In genomic region chr17:45271603-45272002, GRCh38 we compare ENCODE assay signal across 19 cellular contexts. TPM values are rescaled to one million over a fixed set of nuclear protein-coding genes. Genes with fewer than 3 reads are reported as not detected.
"Had no signal": no experiment of that assay in that cellular context is flagged by ENCODE, and none has a peak within 500 bp of the region (broad histone marks: within the 10 kb centered on the region; RNA-seq: fewer than 3 reads in every experiment).

No MANE protein-coding gene starts in this region.

- ATAC-seq: esophagus mucosa, left lobe of liver had no signal

- H3K27ac Mint-ChIP-seq: memory B cell, mesothelial cell of epicardium had no signal

- H3K9me3 Mint-ChIP-seq: memory B cell, mesothelial cell of epicardium had no signal

- H3K9me3 ChIP-seq: heart left ventricle, lower lobe of right lung, neutrophil, sigmoid colon had no signal

- H3K4me1 Mint-ChIP-seq: memory B cell, mesothelial cell of epicardium had no signal

- H3K27me3 Mint-ChIP-seq: memory B cell had no signal

- DNase-seq: effector memory CD4-positive, alpha-beta T cell; heart left ventricle; hypothalamus; kidney glomerular epithelial cell; lower lobe of right lung; sigmoid colon had no signal

- H3K4me3 Mint-ChIP-seq: memory B cell, mesothelial cell of epicardium had no signal

RNA-seq across cellular contexts. Expression of gene SPATA32, which starts 9.7 kb away (rescaled TPM):
- total RNA-seq: fibroblast of lung, frontal cortex, glomerular endothelial cell, heart left ventricle, left lobe of liver, lower lobe of right lung, mesothelial cell of epicardium, mucosa of gallbladder, myocyte, osteocyte, pulmonary artery endothelial cell, sigmoid colon, urinary bladder had no signal
